In the genomic region with DNA sequence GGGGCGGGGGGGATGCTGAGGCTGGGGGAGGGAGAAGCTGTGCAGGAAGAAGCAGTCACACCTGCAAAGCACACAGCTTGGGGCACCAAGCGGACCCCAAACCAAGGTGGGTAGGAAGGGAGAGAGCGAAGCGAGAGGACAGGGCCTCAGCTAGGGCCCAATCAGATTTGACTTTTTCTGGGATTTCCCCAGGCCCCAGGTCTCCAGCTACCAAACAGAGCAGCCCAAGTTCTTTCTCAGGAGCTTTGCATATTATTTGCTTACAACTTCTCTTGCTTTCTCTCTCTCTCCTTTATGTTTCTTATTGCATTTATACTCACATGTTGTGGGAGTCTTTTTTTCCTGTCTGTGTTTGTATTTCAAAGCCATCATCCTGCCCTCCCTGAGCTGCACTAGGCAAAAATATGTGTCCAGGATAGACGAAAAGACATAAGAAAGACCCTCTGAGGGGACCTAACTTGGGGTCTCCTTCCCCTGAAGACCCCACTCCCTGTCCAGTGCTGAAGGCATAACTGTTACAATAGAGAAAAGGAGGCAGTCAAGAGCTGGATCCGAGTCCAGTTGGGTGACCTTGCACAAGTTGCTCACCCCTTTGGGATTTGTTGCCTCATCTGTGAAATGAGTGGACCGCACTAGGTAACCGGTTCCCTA, we compare ENCODE assay signal across 9 cellular contexts. TPM values are rescaled to one million over a fixed set of nuclear protein-coding genes. Genes with fewer than 3 reads are reported as not detected.
A peak's percentile ranks its signal among the peaks of the same experiment; 100 is the strongest.
DNase-seq lines count a peak whose midpoint lies in the region; ATAC-seq and TF ChIP-seq lines count a peak whose summit lies in the region.
"Had no signal": no experiment of that assay in that cellular context is flagged by ENCODE, and none has a peak within 500 bp of the region (broad histone marks: within the 10 kb centered on the region; RNA-seq: fewer than 3 reads in every experiment).

No MANE protein-coding gene starts in this region.

- peak overlapping the region; percentile 91 to 93 for H3K27ac Mint-ChIP-seq in natural killer cell treated with Interleukin-12 subunit alpha and Interleukin-12 subunit beta and Interleukin-15 and Interleukin-18, amount 100 ng/mL, for 72 hours
- H3K27ac Mint-ChIP-seq in natural killer cell: no peak overlapping the region
- peak overlapping the region; percentile 99 for H3K27ac Mint-ChIP-seq in T-helper 1 cell treated with Interleukin-12 subunit alpha and Interleukin-12 subunit beta and Interleukin-4 antibody, amounts not matched to agents 30 μg/mL and 1 μg/mL, for 36 hours

- peak overlapping the region; percentile 24 for H3K27ac ChIP-seq in vagina

- no peak for TF ChIP-seq CTCF in natural killer cell (IDR thresholded peaks at IDR 0.05)
- no peak for TF ChIP-seq CTCF in vagina (IDR thresholded peaks at IDR 0.05)

- H3K27me3 ChIP-seq in vagina: no peaks in the 10 kb centered on the region

- no peak for DNase-seq in natural killer cell treated with Interleukin-12 subunit alpha and Interleukin-12 subunit beta and Interleukin-15 and Interleukin-18, amount 100 ng/mL, for 72 hours (ENCODE audit: low spot score)
- no peak for DNase-seq in natural killer cell
- DNase-seq in vagina (ENCODE audit: extremely low spot score in 2 of 2): no peak
- no peak for DNase-seq in H4 (ENCODE audit: low spot score)
- no peak for DNase-seq in NCI-H2171 (lab: John Stamatoyannopoulos, UW)
- DNase-seq in SIG-M5 treated with dmso at 0.1 percent for 504 hours (lab: John Stamatoyannopoulos, UW; ENCODE audit: unreplicated experiment): no peak
- DNase-seq: stimulated activated CD4-positive, alpha-beta T cell treated with anti-CD3 and anti-CD28 coated beads, Interleukin-4, amount 100 ng/mL, for 1 hour had no signal

- TF ChIP-seq POLR2A in vagina (IDR thresholded peaks at IDR 0.05): no peak

- ATAC-seq in natural killer cell treated with Interleukin-12 subunit alpha and Interleukin-12 subunit beta and Interleukin-15 and Interleukin-18, amount 100 ng/mL, for 72 hours: peak in 1 of 2 donors; percentile 15
- ATAC-seq in natural killer cell (no peak), HG02852 (IDR thresholded peaks at IDR 0.05; ENCODE audit: unreplicated experiment) (peak; percentile 33)

- no peaks in the 10 kb centered on the region for H3K9me3 Mint-ChIP-seq in natural killer cell treated with Interleukin-12 subunit alpha and Interleukin-12 subunit beta and Interleukin-15 and Interleukin-18, amount 100 ng/mL, for 72 hours
- no peaks in the 10 kb centered on the region for H3K9me3 Mint-ChIP-seq in natural killer cell
- H3K9me3 Mint-ChIP-seq in T-helper 1 cell treated with Interleukin-12 subunit alpha and Interleukin-12 subunit beta and Interleukin-4 antibody, amounts not matched to agents 30 μg/mL and 1 μg/mL, for 36 hours: no peaks in the 10 kb centered on the region

- no peaks in the 10 kb centered on the region for H3K9me3 ChIP-seq in vagina

- no peaks in the 10 kb centered on the region for H3K36me3 ChIP-seq in vagina

- peaks cover 0 to 10% of the 10 kb centered on the region in 2 donors for H3K27me3 Mint-ChIP-seq in natural killer cell treated with Interleukin-12 subunit alpha and Interleukin-12 subunit beta and Interleukin-15 and Interleukin-18, amount 100 ng/mL, for 72 hours
- H3K27me3 Mint-ChIP-seq in natural killer cell (ENCODE audit: low read depth in 2 of 2): peaks cover 8 to 13% of the 10 kb centered on the region in 2 donors
- peaks cover 8% of the 10 kb centered on the region for H3K27me3 Mint-ChIP-seq in T-helper 1 cell treated with Interleukin-12 subunit alpha and Interleukin-12 subunit beta and Interleukin-4 antibody, amounts not matched to agents 30 μg/mL and 1 μg/mL, for 36 hours (ENCODE audit: low read depth)

- no peak overlapping the region for H3K4me3 ChIP-seq in vagina

- peak overlapping the region; percentile 80 for H3K4me3 Mint-ChIP-seq in natural killer cell treated with Interleukin-12 subunit alpha and Interleukin-12 subunit beta and Interleukin-15 and Interleukin-18, amount 100 ng/mL, for 72 hours
- H3K4me3 Mint-ChIP-seq in natural killer cell: no peak overlapping the region
- H3K4me3 Mint-ChIP-seq in T-helper 1 cell treated with Interleukin-12 subunit alpha and Interleukin-12 subunit beta and Interleukin-4 antibody, amounts not matched to agents 30 μg/mL and 1 μg/mL, for 36 hours: peak overlapping the region; percentile 88

- intact Hi-C loops in natural killer cell (cut with micrococcal nuclease): loop anchor here (2.0 kb wide), 2 partner anchors 59 to 181 kb away; no protein-coding TSS in a partner anchor
- intact Hi-C loops in vagina (cut with DNase I): no loop called here

- peaks cover 52 to 60% of the 10 kb centered on the region in 2 donors for H3K4me1 Mint-ChIP-seq in natural killer cell treated with Interleukin-12 subunit alpha and Interleukin-12 subunit beta and Interleukin-15 and Interleukin-18, amount 100 ng/mL, for 72 hours (ENCODE audit: low read depth in 2 of 2)
- peaks cover 13 to 21% of the 10 kb centered on the region in 2 donors for H3K4me1 Mint-ChIP-seq in natural killer cell
- H3K4me1 Mint-ChIP-seq in T-helper 1 cell treated with Interleukin-12 subunit alpha and Interleukin-12 subunit beta and Interleukin-4 antibody, amounts not matched to agents 30 μg/mL and 1 μg/mL, for 36 hours (ENCODE audit: low read depth): peaks cover 63% of the 10 kb centered on the region

- no peaks in the 10 kb centered on the region for H3K36me3 Mint-ChIP-seq in natural killer cell treated with Interleukin-12 subunit alpha and Interleukin-12 subunit beta and Interleukin-15 and Interleukin-18, amount 100 ng/mL, for 72 hours
- H3K36me3 Mint-ChIP-seq in natural killer cell: no peaks in the 10 kb centered on the region
- H3K36me3 Mint-ChIP-seq in T-helper 1 cell treated with Interleukin-12 subunit alpha and Interleukin-12 subunit beta and Interleukin-4 antibody, amounts not matched to agents 30 μg/mL and 1 μg/mL, for 36 hours (ENCODE audit: low read depth): peaks cover 3% of the 10 kb centered on the region

- peaks cover 32% of the 10 kb centered on the region for H3K4me1 ChIP-seq in vagina

RNA-seq across cellular contexts. Expression of gene SMNDC1, which starts 50.6 kb away (rescaled TPM):
- total RNA-seq in natural killer cell treated with Interleukin-12 subunit alpha and Interleukin-12 subunit beta and Interleukin-15 and Interleukin-18, amount 100 ng/mL, for 72 hours: 10 to 100 TPM; 39.7 to 41.8 TPM
- total RNA-seq in natural killer cell (10 to 100 TPM; 53.3 to 56.3 (median 55.3) TPM), vagina (12.3 TPM)
- total RNA-seq in H4 (2014; rRNA removed; shearing (Covaris generic)): 7.8 and 8.3 TPM in 2 replicates

Comparison
In these comparisons a context has a peak if more than half of its experiments do, and no peak if none do; other contexts are left out.
1. H3K27ac Mint-ChIP-seq: peak in natural killer cell treated with Interleukin-12 subunit alpha and Interleukin-12 subunit beta and Interleukin-15 and Interleukin-18, amount 100 ng/mL, for 72 hours (2 of 2) and T-helper 1 cell treated with Interleukin-12 subunit alpha and Interleukin-12 subunit beta and Interleukin-4 antibody, amounts not matched to agents 30 μg/mL and 1 μg/mL, for 36 hours (single experiment); none in natural killer cell (0 of 2).